Comparison of ENCODE assay signal across 7 cellular contexts in genomic region chr3:60393946-60394345, GRCh38.
"Had no signal": no experiment of that assay in that cellular context is flagged by ENCODE, and none has a peak within 500 bp of the region (broad histone marks: within the 10 kb centered on the region; RNA-seq: fewer than 3 reads in every experiment).

No MANE protein-coding gene starts in this region.

- DNase-seq: IMR-90, KBM-7, KG1 had no signal

- H3K4me3 ChIP-seq: K562 had no signal

- H3K27ac Mint-ChIP-seq: IgD-negative memory B cell had no signal

- H3K27ac ChIP-seq: HL-60 had no signal

- H3K36me3 Mint-ChIP-seq: IgD-negative memory B cell had no signal

- H3K4me3 Mint-ChIP-seq: IgD-negative memory B cell had no signal

- H3K4me1 Mint-ChIP-seq: IgD-negative memory B cell had no signal

- ATAC-seq: HepG2, K562 had no signal
